Comparison of ENCODE assay signal across 15 cellular contexts in genomic region chr2:45067859-45068642, GRCh38. TPM values are rescaled to one million over a fixed set of nuclear protein-coding genes. Genes with fewer than 3 reads are reported as not detected.
DNase-seq lines count a peak whose midpoint lies in the region; ATAC-seq, FAIRE-seq and TF ChIP-seq lines count a peak whose summit lies in the region.
"Had no signal": no experiment of that assay in that cellular context is flagged by ENCODE, and none has a peak within 500 bp of the region (broad histone marks: within the 10 kb centered on the region; RNA-seq: fewer than 3 reads in every experiment).

No MANE protein-coding gene starts in this region.

- H3K14ac ChIP-seq in H9 (ENCODE audit: insufficient read depth, low read length): no peak overlapping the region

- H3T11ph ChIP-seq in H9 (ENCODE audit: low read length): no peak overlapping the region

- H3K79me1 ChIP-seq in H9 (ENCODE audit: insufficient read depth, low read depth, low read length, poor library complexity, severe bottlenecking): no peaks in the 10 kb centered on the region

- H2BK20ac ChIP-seq in H9 (ENCODE audit: low read depth, low read length, poor library complexity, severe bottlenecking): no peak overlapping the region

- no peaks in the 10 kb centered on the region for H3K9me3 ChIP-seq in H9 (ENCODE audit: control insufficient read depth, low read depth, low read length)
- no peaks in the 10 kb centered on the region for H3K9me3 ChIP-seq in tibial artery
- H3K9me3 ChIP-seq in aorta (ENCODE audit: control insufficient read depth, low read length): no peaks in the 10 kb centered on the region
- H3K9me3 ChIP-seq: upper lobe of left lung had no signal

- H3K27me3 ChIP-seq in H9 (ENCODE audit: insufficient read depth, low read length): no peaks in the 10 kb centered on the region
- no peaks in the 10 kb centered on the region for H3K27me3 ChIP-seq in bronchial epithelial cell (ENCODE audit: control insufficient read depth, insufficient read depth, low read length)
- peaks cover 0 to 6% of the 10 kb centered on the region in 2 donors for H3K27me3 ChIP-seq in tibial artery
- no peaks in the 10 kb centered on the region for H3K27me3 ChIP-seq in aorta (ENCODE audit: control insufficient read depth in 1 of 2, insufficient read depth in 2 of 2, low read length in 1 of 2)
- H3K27me3 ChIP-seq: upper lobe of left lung had no signal

- H3K27ac Mint-ChIP-seq in H9: peak overlapping the region in 1 of 3 experiments; percentile 17; a peak in 2 of 7 replicates
- no peak overlapping the region for H3K27ac Mint-ChIP-seq in activated naive CD8-positive, alpha-beta T cell treated with anti-CD3 and anti-CD28 coated beads, Interleukin-2, amount 50 U/mL, for 24 hours

- peak; percentile 25; the same call in 1 of the 3 replicates for TF ChIP-seq CTCF in H9 (conservative IDR thresholded peaks at IDR 0.05)
- no peak for TF ChIP-seq CTCF in bronchial epithelial cell (IDR thresholded peaks at IDR 0.05; ENCODE audit: insufficient read depth, low read length, severe bottlenecking)
- no peak for TF ChIP-seq CTCF in tibial artery (IDR thresholded peaks at IDR 0.05)

- H3K36me3 ChIP-seq in bronchial epithelial cell (ENCODE audit: control insufficient read depth, insufficient read depth, low read length) (no peaks in the 10 kb centered on the region), tibial artery (no peaks in the 10 kb centered on the region), aorta (ENCODE audit: control insufficient read depth in 1 of 2, insufficient read depth in 2 of 2, low read length in 1 of 2) (no peaks in the 10 kb centered on the region)
- H3K36me3 ChIP-seq: upper lobe of left lung had no signal

- no CpG with 5 or more reads among the region's 7 CpGs for WGBS in H9 (ENCODE audit: extremely low coverage, insufficient read length, low lambda C conversion rate)
- WGBS in aorta, 2 donors: 74 to 75% methylated on average over 7 of the region's 7 CpGs

- peaks cover 6% of the 10 kb centered on the region for H3K27me3 Mint-ChIP-seq in H9 (ENCODE audit: low read depth)
- H3K27me3 Mint-ChIP-seq in activated naive CD8-positive, alpha-beta T cell treated with anti-CD3 and anti-CD28 coated beads, Interleukin-2, amount 50 U/mL, for 24 hours: peaks cover 9% of the 10 kb centered on the region

- H4K5ac ChIP-seq in H9 (ENCODE audit: insufficient read length, low read depth, low read length): no peak overlapping the region

- intact Hi-C loops in tibial artery (cut with DNase I; ENCODE audit: low total_unique reads) (no loop called here), head of caudate nucleus (cut with DNase I) (no loop called here), aorta (cut with DNase I) (no loop called here)

- H3K9me3 Mint-ChIP-seq in H9: peaks cover 3 to 4% of the 10 kb centered on the region in 2 experiments
- no peaks in the 10 kb centered on the region for H3K9me3 Mint-ChIP-seq in activated naive CD8-positive, alpha-beta T cell treated with anti-CD3 and anti-CD28 coated beads, Interleukin-2, amount 50 U/mL, for 24 hours

- no peaks in the 10 kb centered on the region; the same call in 1 of the 2 replicates for H3K4me1 ChIP-seq in H9 (ENCODE audit: insufficient read depth, low read length)
- H3K4me1 ChIP-seq in tibial artery: no peaks in the 10 kb centered on the region
- H3K4me1 ChIP-seq in aorta (ENCODE audit: control insufficient read depth in 1 of 2, insufficient read depth in 2 of 2, low read length in 2 of 2): no peaks in the 10 kb centered on the region
- H3K4me1 ChIP-seq: upper lobe of left lung had no signal

- no peak for ATAC-seq in aorta (ENCODE audit: low FRiP score)
- no peak for ATAC-seq in activated naive CD8-positive, alpha-beta T cell treated with anti-CD3 and anti-CD28 coated beads, Interleukin-2, amount 50 U/mL, for 24 hours
- ATAC-seq: sciatic nerve had no signal

- DNase-seq in AG08395 (ENCODE audit: low spot score) (peak; percentile 61), H9 (peak; percentile 44), bronchial epithelial cell (ENCODE audit: low read depth) (peak; percentile 23), left kidney (ENCODE audit: low read depth, low spot score) (peak; percentile 93), tibial artery (no peak), head of caudate nucleus (no peak), aorta (no peak)
- DNase-seq in activated naive CD8-positive, alpha-beta T cell treated with anti-CD3 and anti-CD28 coated beads, Interleukin-2, amount 50 U/mL, for 24 hours: no peak
- DNase-seq: activated effector memory CD4-positive, alpha-beta T cell treated with anti-CD3 and anti-CD28 coated beads, Interleukin-2, amount 50 U/mL, for 16 hours; Kasumi-1; NCI-H446; SHP77; upper lobe of left lung had no signal

- H3K9ac ChIP-seq in H9 (ENCODE audit: extremely low read depth, insufficient read length, low read length): no peak overlapping the region

- no peak overlapping the region for H3K4ac ChIP-seq in H9 (ENCODE audit: low read depth, low read length)

- no peak for FAIRE-seq in bronchial epithelial cell (lab: Jason Lieb, UNC)

- H3K79me2 ChIP-seq in H9 (ENCODE audit: insufficient read depth, low read length): no peaks in the 10 kb centered on the region

- H3K56ac ChIP-seq in H9 (ENCODE audit: insufficient read length, low read depth, low read length): no peak overlapping the region

- H3K23ac ChIP-seq in H9 (ENCODE audit: insufficient read length, low read depth, low read length): no peak overlapping the region

- no peak overlapping the region for H3K4me2 ChIP-seq in H9 (ENCODE audit: insufficient read depth, insufficient read length, low read length)

- H3K27ac ChIP-seq in H9 (ENCODE audit: insufficient read length, low read depth, low read length): no peak overlapping the region
- no peak overlapping the region for H3K27ac ChIP-seq in tibial artery
- H3K27ac ChIP-seq in aorta (ENCODE audit: low read depth in 1 of 2, low read length in 2 of 2): no peak overlapping the region
- H3K27ac ChIP-seq: C4-2B, upper lobe of left lung had no signal

- no peak overlapping the region for H2BK120ac ChIP-seq in H9 (ENCODE audit: low read depth, low read length, poor library complexity, severe bottlenecking)

- H4K20me1 ChIP-seq in H9 (ENCODE audit: control insufficient read depth, insufficient read depth, insufficient read length): no peaks in the 10 kb centered on the region

- no peak overlapping the region for H2BK5ac ChIP-seq in H9 (ENCODE audit: insufficient read length, low read length)

- H3K18ac ChIP-seq in H9 (ENCODE audit: insufficient read length, low read depth, low read length): no peak overlapping the region

- no peak overlapping the region for H2AFZ ChIP-seq in H9 (ENCODE audit: low read length)

- H4K91ac ChIP-seq in H9 (ENCODE audit: insufficient read length, low read depth, low read length): no peak overlapping the region

- H4K8ac ChIP-seq in H9 (replicated peaks; ENCODE audit: insufficient read length, low read depth, low read length): no peak overlapping the region

- no peak overlapping the region for H2BK12ac ChIP-seq in H9 (ENCODE audit: insufficient read length, low read depth, low read length)

- H2BK15ac ChIP-seq in H9 (ENCODE audit: low read depth, low read length): no peak overlapping the region

- H3K23me2 ChIP-seq in H9 (ENCODE audit: insufficient read length, low read depth, low read length, poor library complexity, severe bottlenecking): no peaks in the 10 kb centered on the region

- H3K4me1 Mint-ChIP-seq in H9: peaks cover 31 to 32% of the 10 kb centered on the region in 2 experiments
- no peaks in the 10 kb centered on the region for H3K4me1 Mint-ChIP-seq in activated naive CD8-positive, alpha-beta T cell treated with anti-CD3 and anti-CD28 coated beads, Interleukin-2, amount 50 U/mL, for 24 hours

- H3K36me3 Mint-ChIP-seq in H9 (ENCODE audit: insufficient read depth in 1 of 3, low read depth in 3 of 3): peaks cover 0 to 4% (median 0%) of the 10 kb centered on the region in 3 experiments; a peak in 1 of 7 replicates
- no peaks in the 10 kb centered on the region for H3K36me3 Mint-ChIP-seq in activated naive CD8-positive, alpha-beta T cell treated with anti-CD3 and anti-CD28 coated beads, Interleukin-2, amount 50 U/mL, for 24 hours (ENCODE audit: low read depth)

- H2AK5ac ChIP-seq in H9 (ENCODE audit: insufficient read length, low read length): no peak overlapping the region

- H3K4me3 Mint-ChIP-seq in H9: no peak overlapping the region
- no peak overlapping the region for H3K4me3 Mint-ChIP-seq in activated naive CD8-positive, alpha-beta T cell treated with anti-CD3 and anti-CD28 coated beads, Interleukin-2, amount 50 U/mL, for 24 hours

- H3K4me3 ChIP-seq in bronchial epithelial cell (ENCODE audit: low read depth, low read length) (no peak overlapping the region), tibial artery (no peak overlapping the region), aorta (ENCODE audit: low read length in 2 of 2) (no peak overlapping the region)
- H3K4me3 ChIP-seq: upper lobe of left lung had no signal

RNA-seq across cellular contexts. Expression of gene SIX2, which starts 58.8 kb away (rescaled TPM):
- 0.15 TPM in 1 of 2 replicates, not detected in the other for total RNA-seq in H9 (2021)
- total RNA-seq in bronchial epithelial cell: 3.7 and 4.2 TPM in 2 replicates
- total RNA-seq in aorta: 1 to 10 TPM; 1.7 to 6.0 TPM
- polyA plus RNA-seq in aorta: 1 to 10 TPM; 1.8 to 3.4 TPM

Comparison
In these comparisons a context has a peak if more than half of its experiments do, and no peak if none do; other contexts are left out.
1. DNase-seq: peak in AG08395 (single experiment), H9 (single experiment), bronchial epithelial cell (single experiment) and left kidney (single experiment); none in tibial artery (0 of 2), head of caudate nucleus (0 of 42), aorta (0 of 2) and activated naive CD8-positive, alpha-beta T cell treated with anti-CD3 and anti-CD28 coated beads, Interleukin-2, amount 50 U/mL, for 24 hours (single experiment).